ENCODE assay signal across 8 cellular contexts in the genomic region with DNA sequence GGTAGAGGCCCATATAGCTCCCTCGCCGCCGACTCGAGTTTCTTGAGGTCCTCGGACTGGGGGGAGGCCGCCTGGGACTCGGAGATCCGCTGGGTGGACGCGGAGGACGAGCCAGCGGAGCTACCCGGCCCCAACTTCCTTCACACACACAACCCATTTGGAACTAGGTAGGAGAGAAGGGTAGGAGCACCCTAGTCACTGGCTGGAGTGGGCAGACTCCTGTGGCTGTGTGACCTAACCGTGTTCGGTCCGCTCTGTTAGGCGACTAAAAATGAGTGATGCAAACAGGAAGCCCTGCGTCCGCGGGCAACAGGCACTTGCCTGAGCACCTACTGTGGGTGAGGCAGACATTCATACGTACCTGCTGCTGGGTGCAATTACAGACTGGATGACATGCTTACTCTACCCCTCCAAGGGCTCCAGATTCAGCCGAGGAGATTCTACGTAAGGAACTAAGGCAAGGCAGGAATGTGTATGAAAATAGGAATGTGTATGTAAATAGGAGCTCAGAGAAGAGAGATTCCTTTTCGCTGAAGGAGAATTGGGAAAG. TPM values are rescaled to one million over a fixed set of nuclear protein-coding genes. Genes with fewer than 3 reads are reported as not detected.
A peak's percentile ranks its signal among the peaks of the same experiment; 100 is the strongest.
DNase-seq lines count a peak whose midpoint lies in the region; FAIRE-seq and TF ChIP-seq lines count a peak whose summit lies in the region.

No MANE protein-coding gene starts in this region.

- DNase-seq in AG09309 (ENCODE audit: low read depth) (no peak), PC-9 (peak; percentile 53 to 59), medulla oblongata (ENCODE audit: extremely low spot score) (no peak), D721Med (ENCODE audit: insufficient read length, low spot score) (no peak)
- DNase-seq in activated naive CD8-positive, alpha-beta T cell treated with anti-CD3 and anti-CD28 coated beads for 36 hours: peak; percentile 58
- DNase-seq in stimulated activated CD4-positive, alpha-beta T cell treated with anti-CD3 and anti-CD28 coated beads, Interleukin-15, amount 100 ng/mL, for 48 hours (ENCODE audit: low read depth in 2 of 2): peak; percentile 43 to 59

- H3K27me3 Mint-ChIP-seq in activated naive CD8-positive, alpha-beta T cell treated with anti-CD3 and anti-CD28 coated beads for 36 hours: no peaks in the 10 kb centered on the region

- peak overlapping the region; percentile 87 for H3K4me3 Mint-ChIP-seq in activated naive CD8-positive, alpha-beta T cell treated with anti-CD3 and anti-CD28 coated beads for 36 hours

- H3K36me3 ChIP-seq in PC-9 (ENCODE audit: low read depth): no peaks in the 10 kb centered on the region

- TF ChIP-seq POLR2A in GM19193 (IDR thresholded peaks at IDR 0.05; ENCODE audit: extremely low read depth, insufficient read depth, insufficient read length): peak; percentile 48

- peak overlapping the region; percentile 71 for H3K27ac ChIP-seq in PC-9

- H3K4me3 ChIP-seq in AG09309 (ENCODE audit: control insufficient read depth, low read depth, low read length): peak overlapping the region; percentile 67
- peak overlapping the region; percentile 82 for H3K4me3 ChIP-seq in PC-9
- H3K4me3 ChIP-seq in iPS-11a (ENCODE audit: low read depth, low read length): peak overlapping the region; percentile 90

- peaks cover 14% of the 10 kb centered on the region for H3K4me1 Mint-ChIP-seq in activated naive CD8-positive, alpha-beta T cell treated with anti-CD3 and anti-CD28 coated beads for 36 hours

- no peaks in the 10 kb centered on the region for H3K9me3 Mint-ChIP-seq in activated naive CD8-positive, alpha-beta T cell treated with anti-CD3 and anti-CD28 coated beads for 36 hours

- H3K9me3 ChIP-seq in PC-9 (ENCODE audit: insufficient read depth, low read depth): no peaks in the 10 kb centered on the region

- POLR2A ChIA-PET in PC-9 (lab: Charles Lee; ENCODE audit: unreplicated experiment): interaction anchor here (0.6 to 1.2 kb wide), 5 partner anchors 35 to 543 kb away, joined by 4 to 13 read pairs (median 5); partner anchors contain the start of gene SNUPN

- H3K4me2 ChIP-seq in PC-9: peak overlapping the region; percentile 95

- no peaks in the 10 kb centered on the region for H3K27me3 ChIP-seq in PC-9 (ENCODE audit: insufficient read depth, low read depth)

- peaks cover 11% of the 10 kb centered on the region for H3K4me1 ChIP-seq in PC-9 (replicated peaks; ENCODE audit: insufficient read depth)

- no peak for TF ChIP-seq CTCF in AG09309 (IDR thresholded peaks at IDR 0.05; ENCODE audit: control insufficient read depth, insufficient read depth, low read depth, low read length, missing control alignments)
- no peak for TF ChIP-seq CTCF in PC-9 (conservative IDR thresholded peaks at IDR 0.05)
- no peak for TF ChIP-seq CTCF in D721Med (IDR thresholded peaks at IDR 0.05; ENCODE audit: insufficient read depth, missing control alignments)

- H3K36me3 Mint-ChIP-seq in activated naive CD8-positive, alpha-beta T cell treated with anti-CD3 and anti-CD28 coated beads for 36 hours: peaks cover 7% of the 10 kb centered on the region

- no peaks in the 10 kb centered on the region for H3K9me2 ChIP-seq in PC-9 (ENCODE audit: insufficient read depth)

- CTCF ChIA-PET in PC-9 (lab: Charles Lee): interaction anchor here (1.0 kb wide), 1 partner anchor 88 kb away, joined by 6 read pairs; the partner anchor contains the start of gene MAN2C1

- H3K79me2 ChIP-seq in PC-9 (ENCODE audit: low read depth): peaks cover 9% of the 10 kb centered on the region

- H4K20me1 ChIP-seq in PC-9 (ENCODE audit: insufficient read depth): no peaks in the 10 kb centered on the region

- peaks cover 35% of the 10 kb centered on the region for H3F3A ChIP-seq in PC-9 (ENCODE audit: insufficient read depth, low read depth)

- H2AFZ ChIP-seq in PC-9: peak overlapping the region; percentile 91

- no peak for FAIRE-seq in D721Med (lab: Jason Lieb, UNC)

- no TSS peak for BruUV-seq in PC-9 (replicated peaks; lab: Mats Ljungman, UMichigan)

- H3K27ac Mint-ChIP-seq in activated naive CD8-positive, alpha-beta T cell treated with anti-CD3 and anti-CD28 coated beads for 36 hours: peak overlapping the region; percentile 90

- intact Hi-C loops in PC-9 (cut with micrococcal nuclease; ENCODE audit: unreplicated experiment): loop anchor here (2.0 kb wide), 1 partner anchor 185 kb away; the partner anchor contains the start of gene IMP3

RNA-seq across cellular contexts. Expression of gene SIN3A, which starts 4.6 kb away (rescaled TPM):
- 87.0 and 91.8 TPM in 2 replicates for total RNA-seq in PC-9 (2021)
- 10 to 100 TPM; 74.2 to 77.0 TPM for total RNA-seq in activated naive CD8-positive, alpha-beta T cell treated with anti-CD3 and anti-CD28 coated beads for 36 hours

Comparison
In these comparisons a context has a peak if more than half of its experiments do, and no peak if none do; other contexts are left out.
1. DNase-seq: peak in PC-9 (2 of 2), activated naive CD8-positive, alpha-beta T cell treated with anti-CD3 and anti-CD28 coated beads for 36 hours (single experiment) and stimulated activated CD4-positive, alpha-beta T cell treated with anti-CD3 and anti-CD28 coated beads, Interleukin-15, amount 100 ng/mL, for 48 hours (2 of 2); none in AG09309 (single experiment), medulla oblongata (single experiment) and D721Med (single experiment).
2. Peak in every context shown above with its lines, with median percentiles within 50 percentile points of each other: H3K4me3 ChIP-seq.